Comparison of ENCODE assay signal across 8 cellular contexts in the genomic region with DNA sequence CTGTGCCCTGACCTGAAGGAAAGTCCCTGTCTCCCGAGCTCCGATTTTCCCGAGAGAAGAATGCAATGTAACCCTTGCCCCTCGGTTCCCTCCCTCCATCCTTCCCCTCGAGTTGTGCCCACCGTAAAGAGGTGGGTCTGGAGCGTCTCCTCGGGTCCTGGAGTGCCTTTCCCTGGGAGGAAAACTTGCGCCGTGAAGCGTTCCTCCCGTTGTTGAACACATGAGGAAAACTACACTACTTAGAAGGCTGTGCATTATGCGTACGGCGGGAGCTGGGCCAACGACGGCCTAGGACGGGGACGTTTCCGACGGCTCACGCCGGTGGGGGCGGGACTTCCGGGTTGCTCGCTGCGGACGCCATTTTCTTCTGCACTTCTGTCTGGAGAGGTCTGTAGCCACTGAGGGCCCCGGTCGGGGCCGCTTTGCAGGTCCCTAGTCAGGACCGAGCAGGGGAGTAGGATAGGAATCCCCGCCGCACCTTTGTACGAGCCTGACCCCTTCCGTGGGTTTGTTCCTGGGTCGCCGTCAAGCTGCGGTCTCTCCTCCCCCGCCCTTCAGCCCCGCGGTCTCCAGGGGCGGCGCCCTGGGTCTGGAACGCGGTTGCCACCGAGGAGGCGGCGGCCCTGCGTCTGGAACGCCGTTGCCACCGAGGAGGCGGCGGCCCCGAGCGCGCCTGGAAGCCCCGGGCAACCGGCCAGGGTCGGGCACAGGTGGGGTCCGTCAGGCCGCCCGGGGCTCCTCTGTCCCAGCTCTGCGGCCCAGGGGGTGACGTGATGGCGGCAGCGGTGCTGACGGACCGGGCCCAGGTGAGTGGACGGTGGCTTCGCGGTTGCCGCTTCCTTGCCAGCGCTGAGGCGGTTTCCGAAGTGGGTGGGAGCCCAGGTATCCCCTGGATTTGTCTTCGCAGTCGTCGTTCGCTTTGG. TPM values are rescaled to one million over a fixed set of nuclear protein-coding genes. Genes with fewer than 3 reads are reported as not detected.
DNase-seq lines count a peak whose midpoint lies in the region; ATAC-seq and TF ChIP-seq lines count a peak whose summit lies in the region.

A gene (plus strand): TSS at position 360 of the 923 bp plus-strand sequence. CDS start 414 bp downstream, at position 774.

- DNase-seq in AG08396 (ENCODE audit: low spot score) (peak; percentile 94), NCI-H446 (lab: John Stamatoyannopoulos, UW) (peak; percentile 6 to 84), colonic mucosa (peak; percentile 92)
- peak; percentile 97 for DNase-seq in activated CD4-positive, alpha-beta T cell treated with anti-CD3 and anti-CD28 coated beads, Interleukin-2, amount 10 ng/mL, durations not matched to agents 24 days and 14 days
- DNase-seq in stimulated activated CD4-positive, alpha-beta T cell treated with anti-CD3 and anti-CD28 coated beads, Interleukin-1b, Interleukin-23, amount 100 ng/mL, for 24 hours (ENCODE audit: low read depth in 4 of 4, low spot score in 1 of 4): peak; percentile 79 to 85 (median 81)

- peak within 1 kb of the TSS; percentile 100 for H3K4me3 ChIP-seq in colonic mucosa

- H3K36me3 ChIP-seq in colonic mucosa: peaks cover 7% of the 10 kb centered on the region

- peak; percentile 64 for ATAC-seq in GM18873 (IDR thresholded peaks at IDR 0.05; ENCODE audit: low FRiP score, unreplicated experiment)
- ATAC-seq in HG03139 (IDR thresholded peaks at IDR 0.05; ENCODE audit: unreplicated experiment): peak; percentile 96

- H3K27ac ChIP-seq in colonic mucosa (peak within 1 kb of the TSS; percentile 77), layer of hippocampus (ENCODE audit: low read depth, low read length) (peak within 1 kb of the TSS; percentile 61)

- intact Hi-C loops in activated CD4-positive, alpha-beta T cell treated with anti-CD3 and anti-CD28 coated beads, Interleukin-2, amount 10 ng/mL, durations not matched to agents 24 days and 14 days (cut with micrococcal nuclease): loop anchor here (1.0 to 2.0 kb wide), 5 partner anchors 49 to 243 kb away; a partner anchor contains a TSS
- intact Hi-C loops in colonic mucosa (cut with DNase I): no loop called here

- H3K36me3 Mint-ChIP-seq in activated CD4-positive, alpha-beta T cell treated with anti-CD3 and anti-CD28 coated beads, Interleukin-2, amount 10 ng/mL, durations not matched to agents 24 days and 14 days (ENCODE audit: low read depth): peaks cover 56% of the 10 kb centered on the region

- H3K4me3 Mint-ChIP-seq in activated CD4-positive, alpha-beta T cell treated with anti-CD3 and anti-CD28 coated beads, Interleukin-2, amount 10 ng/mL, durations not matched to agents 24 days and 14 days: peak within 1 kb of the TSS; percentile 93

- H3K4me1 Mint-ChIP-seq in activated CD4-positive, alpha-beta T cell treated with anti-CD3 and anti-CD28 coated beads, Interleukin-2, amount 10 ng/mL, durations not matched to agents 24 days and 14 days: peaks cover 20% of the 10 kb centered on the region

- H3K9me3 Mint-ChIP-seq in activated CD4-positive, alpha-beta T cell treated with anti-CD3 and anti-CD28 coated beads, Interleukin-2, amount 10 ng/mL, durations not matched to agents 24 days and 14 days: peaks cover 47% of the 10 kb centered on the region

- TF ChIP-seq CTCF in colonic mucosa (IDR thresholded peaks at IDR 0.05): no peak

- H3K27me3 ChIP-seq in colonic mucosa (no peaks in the 10 kb centered on the region), layer of hippocampus (ENCODE audit: control insufficient read depth, insufficient read depth, low read length) (no peaks in the 10 kb centered on the region)

- H3K9me3 ChIP-seq in colonic mucosa: no peaks in the 10 kb centered on the region

- no peaks in the 10 kb centered on the region for H3K27me3 Mint-ChIP-seq in activated CD4-positive, alpha-beta T cell treated with anti-CD3 and anti-CD28 coated beads, Interleukin-2, amount 10 ng/mL, durations not matched to agents 24 days and 14 days

- peak within 1 kb of the TSS; percentile 78 to 92 for H3K9ac ChIP-seq in colonic mucosa (ENCODE audit: low read depth in 2 of 2, low read length in 2 of 2)

- no peaks in the 10 kb centered on the region for H3K4me1 ChIP-seq in colonic mucosa

- peak within 1 kb of the TSS; percentile 85 for H3K27ac Mint-ChIP-seq in activated CD4-positive, alpha-beta T cell treated with anti-CD3 and anti-CD28 coated beads, Interleukin-2, amount 10 ng/mL, durations not matched to agents 24 days and 14 days

RNA-seq across cellular contexts. Expression of the gene that starts here (rescaled TPM):
- 18.0 and 19.9 TPM in 2 replicates for total RNA-seq in activated CD4-positive, alpha-beta T cell treated with anti-CD3 and anti-CD28 coated beads, Interleukin-2, amount 10 ng/mL, durations not matched to agents 24 days and 14 days
- 10 to 100 TPM; 23.9 to 26.3 TPM for total RNA-seq in colonic mucosa

Comparison
In these comparisons a context has a peak if more than half of its experiments do, and no peak if none do; other contexts are left out.
1. Peak in every context shown above with its lines: DNase-seq, ATAC-seq, H3K4me3 ChIP-seq and H3K27ac ChIP-seq.
2. DNase-seq: peak in every context shown above with its lines; median percentile 97 in activated CD4-positive, alpha-beta T cell treated with anti-CD3 and anti-CD28 coated beads, Interleukin-2, amount 10 ng/mL, durations not matched to agents 24 days and 14 days; 94 in AG08396; 92 in colonic mucosa; 81 in stimulated activated CD4-positive, alpha-beta T cell treated with anti-CD3 and anti-CD28 coated beads, Interleukin-1b, Interleukin-23, amount 100 ng/mL, for 24 hours; 45 in NCI-H446.